ENCODE assay signal across 10 cellular contexts in genomic region chr20:44609006-44609510, GRCh38. TPM values are rescaled to one million over a fixed set of nuclear protein-coding genes. Genes with fewer than 3 reads are reported as not detected.
A peak's percentile ranks its signal among the peaks of the same experiment; 100 is the strongest.
DNase-seq lines count a peak whose midpoint lies in the region; ATAC-seq and TF ChIP-seq lines count a peak whose summit lies in the region.
"Had no signal": no experiment of that assay in that cellular context is flagged by ENCODE, and none has a peak within 500 bp of the region (broad histone marks: within the 10 kb centered on the region; RNA-seq: fewer than 3 reads in every experiment).

No MANE protein-coding gene starts in this region.

- CTCF ChIA-PET in CD8-positive, alpha-beta T cell (lab: Charles Lee): interaction anchor here (0.7 to 3.5 kb wide), 23 partner anchors 8 to 491 kb away, joined by 3 to 52 read pairs (median 5); partner anchors contain the start of genes ADA, PKIG and SERINC3
- CTCF ChIA-PET in T-cell (lab: Charles Lee): interaction anchor here in 1 of 2 donors (0.5 to 2.2 kb wide), 6 partner anchors 26 to 395 kb away, joined by 3 to 13 read pairs (median 4); partner anchors contain the start of genes PKIG and SERINC3

- peak overlapping the region; percentile 69 for H3K27ac ChIP-seq in CD8-positive, alpha-beta T cell (ENCODE audit: low read depth, low read length)
- H3K27ac ChIP-seq in right atrium auricular region: peak overlapping the region; percentile 84 to 87

- no peak overlapping the region for H3K4me3 Mint-ChIP-seq in CD8-positive, alpha-beta T cell
- no peak overlapping the region for H3K4me3 Mint-ChIP-seq in T-cell
- H3K4me3 Mint-ChIP-seq in activated T-cell treated with anti-CD3 and anti-CD28 coated beads, Interleukin-2, amount 50 U/mL, for 4 hours: no peak overlapping the region

- no peaks in the 10 kb centered on the region for H3K9me3 ChIP-seq in CD8-positive, alpha-beta T cell (ENCODE audit: low read length)
- no peaks in the 10 kb centered on the region for H3K9me3 ChIP-seq in right atrium auricular region

- no peak for TF ChIP-seq CTCF in CD8-positive, alpha-beta T cell (IDR thresholded peaks at IDR 0.05)
- no peak for TF ChIP-seq CTCF in right atrium auricular region (IDR thresholded peaks at IDR 0.05)

- H3K36me3 Mint-ChIP-seq in CD8-positive, alpha-beta T cell: peaks cover 7% of the 10 kb centered on the region
- peaks cover 3% of the 10 kb centered on the region for H3K36me3 Mint-ChIP-seq in T-cell
- H3K36me3 Mint-ChIP-seq in activated T-cell treated with anti-CD3 and anti-CD28 coated beads, Interleukin-2, amount 50 U/mL, for 4 hours (ENCODE audit: insufficient read depth): peaks cover under 1% of the 10 kb centered on the region

- H3K4me1 ChIP-seq in CD8-positive, alpha-beta T cell (ENCODE audit: insufficient read depth, low read length): peaks cover 41% of the 10 kb centered on the region
- H3K4me1 ChIP-seq in right atrium auricular region: peaks cover 0 to 36% of the 10 kb centered on the region in 2 donors

- no peak for DNase-seq in CD8-positive, alpha-beta T cell
- DNase-seq in T-cell (no peak), right atrium auricular region (ENCODE audit: low spot score) (no peak), posterior vena cava (ENCODE audit: low spot score) (peak; percentile 64), AG08395 (ENCODE audit: low spot score) (no peak), NCI-H2196 treated with DMSO at 0.1 percent for 48 hours (lab: John Stamatoyannopoulos, UW; ENCODE audit: unreplicated experiment) (no peak)
- no peak for DNase-seq in activated T-cell treated with anti-CD3 and anti-CD28 coated beads, Interleukin-2, amount 50 U/mL, for 4 hours
- DNase-seq: activated CD4-positive, alpha-beta T cell treated with anti-CD3 and anti-CD28 coated beads, Interleukin-2, amount 50 U/mL, for 4 hours; NCI-H524 treated with DMSO at 0.1 percent for 48 hours had no signal

- H3K27ac Mint-ChIP-seq in CD8-positive, alpha-beta T cell: peak overlapping the region; percentile 98
- H3K27ac Mint-ChIP-seq in T-cell: peak overlapping the region; percentile 52

- H3K36me3 ChIP-seq in CD8-positive, alpha-beta T cell (ENCODE audit: insufficient read depth, low read length): no peaks in the 10 kb centered on the region
- H3K36me3 ChIP-seq in right atrium auricular region: peaks cover 16% of the 10 kb centered on the region

- no peaks in the 10 kb centered on the region for H3K27me3 ChIP-seq in CD8-positive, alpha-beta T cell (ENCODE audit: insufficient read depth, low read length)
- H3K27me3 ChIP-seq in right atrium auricular region: no peaks in the 10 kb centered on the region

- peaks cover 34% of the 10 kb centered on the region for H3K4me1 Mint-ChIP-seq in CD8-positive, alpha-beta T cell (ENCODE audit: low read depth)
- H3K4me1 Mint-ChIP-seq in T-cell: peaks cover 25 to 28% (median 27%) of the 10 kb centered on the region in 3 donors
- peaks cover 23% of the 10 kb centered on the region for H3K4me1 Mint-ChIP-seq in activated T-cell treated with anti-CD3 and anti-CD28 coated beads, Interleukin-2, amount 50 U/mL, for 4 hours (ENCODE audit: low read depth)

- H3K9me3 Mint-ChIP-seq in CD8-positive, alpha-beta T cell: no peaks in the 10 kb centered on the region
- no peaks in the 10 kb centered on the region for H3K9me3 Mint-ChIP-seq in T-cell
- no peaks in the 10 kb centered on the region for H3K9me3 Mint-ChIP-seq in activated T-cell treated with anti-CD3 and anti-CD28 coated beads, Interleukin-2, amount 50 U/mL, for 4 hours

- no peaks in the 10 kb centered on the region for H3K27me3 Mint-ChIP-seq in CD8-positive, alpha-beta T cell (ENCODE audit: low read depth)
- no peaks in the 10 kb centered on the region for H3K27me3 Mint-ChIP-seq in T-cell
- no peaks in the 10 kb centered on the region for H3K27me3 Mint-ChIP-seq in activated T-cell treated with anti-CD3 and anti-CD28 coated beads, Interleukin-2, amount 50 U/mL, for 4 hours (ENCODE audit: low read depth)

- POLR2A ChIA-PET in CD8-positive, alpha-beta T cell (lab: Charles Lee): interaction anchor here (1.3 kb wide), 2 partner anchors 10 to 393 kb away, joined by 3 read pairs; no protein-coding TSS in a partner anchor
- POLR2A ChIA-PET in T-cell (lab: Charles Lee): interaction anchor here in 1 of 2 donors (0.6 kb wide), 1 partner anchor 8 kb away, joined by 4 read pairs; no protein-coding TSS in a partner anchor

- H3K4me3 ChIP-seq in CD8-positive, alpha-beta T cell (ENCODE audit: low read depth, low read length): no peak overlapping the region
- peak overlapping the region in 1 of 2 donors; percentile 17 for H3K4me3 ChIP-seq in right atrium auricular region

- ATAC-seq in CD8-positive, alpha-beta T cell: no peak
- ATAC-seq in T-cell (replicated peaks in 1 of 4) (no peak), GM19035 (IDR thresholded peaks at IDR 0.05; ENCODE audit: unreplicated experiment) (no peak)
- ATAC-seq in activated T-cell treated with anti-CD3 and anti-CD28 coated beads, Interleukin-2, amount 50 U/mL, for 4 hours: no peak

- intact Hi-C loops in CD8-positive, alpha-beta T cell (cut with DNase I, micrococcal nuclease): no loop called here
- intact Hi-C loops in posterior vena cava (cut with DNase I): no loop called here

RNA-seq across cellular contexts. Expression of gene PKIG, which starts 26.7 kb away (rescaled TPM):
- total RNA-seq in CD8-positive, alpha-beta T cell: 1 to 10 TPM; 4.7 to 5.8 TPM
- total RNA-seq in T-cell (1 to 10 TPM; 2.1 to 7.7 (median 4.7) TPM), right atrium auricular region (100 to 1,000 TPM; 237 to 268 TPM), posterior vena cava (100 to 1,000 TPM; 125 to 246 TPM)
- total RNA-seq in activated T-cell treated with anti-CD3 and anti-CD28 coated beads, Interleukin-2, amount 50 U/mL, for 4 hours: 1 to 10 TPM; 2.1 to 3.5 (median 2.8) TPM

RNA-seq across cellular contexts. Expression of gene ADA, which starts 42.4 kb away (rescaled TPM):
- 10 to 100 TPM; 27.9 to 30.2 TPM for total RNA-seq in CD8-positive, alpha-beta T cell
- 10 to 100 TPM; 21.9 to 42.1 (median 33.3) TPM for total RNA-seq in T-cell
- 10 to 100 TPM in 1 of 2 donors, 1 to 10 TPM in 1; 6.3 to 16.7 TPM for total RNA-seq in right atrium auricular region
- total RNA-seq in posterior vena cava: 10 to 100 TPM; 11.0 to 17.7 TPM
- 10 to 100 TPM in 2 of 3 donors, 1 to 10 TPM in 1; 8.8 to 13.5 (median 12.5) TPM for total RNA-seq in activated T-cell treated with anti-CD3 and anti-CD28 coated beads, Interleukin-2, amount 50 U/mL, for 4 hours

Comparison
In these comparisons a context has a peak if more than half of its experiments do, and no peak if none do; other contexts are left out.
1. RNA of gene PKIG, which starts 26.7 kb away (total RNA-seq): 237 to 268 TPM in right atrium auricular region and 125 to 246 TPM in posterior vena cava; 4.7 to 5.8 TPM in CD8-positive, alpha-beta T cell, 2.1 to 7.7 TPM in T-cell and 2.1 to 3.5 TPM in activated T-cell treated with anti-CD3 and anti-CD28 coated beads, Interleukin-2, amount 50 U/mL, for 4 hours; every median in the first group is over 10 times any median in the second.